18 cellular contexts compared by ENCODE assay signal in the genomic region with DNA sequence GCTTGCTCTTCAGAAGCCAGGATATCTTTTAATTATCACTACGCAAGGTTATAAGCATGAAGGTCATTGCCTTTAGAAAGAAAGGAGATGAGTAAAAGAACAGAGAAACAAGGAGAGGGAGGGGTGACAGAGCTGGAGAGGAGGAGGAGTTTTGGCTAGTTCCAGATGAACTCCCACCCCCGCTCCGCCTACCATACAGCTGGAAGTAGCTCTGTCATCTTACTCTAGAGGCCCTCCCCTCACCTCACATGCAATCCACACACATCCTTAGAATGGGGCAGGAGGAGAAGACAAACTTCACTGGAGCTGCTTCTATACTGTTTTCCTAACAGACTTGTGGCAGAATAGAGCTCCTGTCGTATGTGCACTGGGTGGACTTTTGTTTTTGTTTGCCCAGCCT.
A peak's percentile ranks its signal among the peaks of the same experiment; 100 is the strongest.
DNase-seq lines count a peak whose midpoint lies in the region; ATAC-seq and TF ChIP-seq lines count a peak whose summit lies in the region.
"Had no signal": no experiment of that assay in that cellular context is flagged by ENCODE, and none has a peak within 500 bp of the region (broad histone marks: within the 10 kb centered on the region; RNA-seq: fewer than 3 reads in every experiment).

No MANE protein-coding gene starts in this region.

- ATAC-seq in HG03139 (IDR thresholded peaks at IDR 0.05; ENCODE audit: unreplicated experiment) (no peak), GM21786 (IDR thresholded peaks at IDR 0.05; ENCODE audit: unreplicated experiment) (no peak)

- TF ChIP-seq CTCF in foreskin fibroblast (IDR thresholded peaks at IDR 0.05; ENCODE audit: low read depth, low read length) (no peak), parathyroid adenoma (IDR thresholded peaks at IDR 0.05) (no peak)

- H3K27ac Mint-ChIP-seq in CD8-positive, alpha-beta memory T cell: no peak overlapping the region
- H3K27ac Mint-ChIP-seq: activated CD4-positive, alpha-beta T cell treated with anti-CD3 and anti-CD28 coated beads, Interleukin-2, amount 10 ng/mL, durations not matched to agents 7 days and 5 days; immature natural killer cell; type B pancreatic cell had no signal

- H3K36me3 Mint-ChIP-seq in CD8-positive, alpha-beta memory T cell: peaks cover 0 to 7% (median 0%) of the 10 kb centered on the region in 3 donors
- H3K36me3 Mint-ChIP-seq: immature natural killer cell, naive B cell, type B pancreatic cell had no signal

- no peaks in the 10 kb centered on the region for H3K79me2 ChIP-seq in parathyroid adenoma

- H2AFZ ChIP-seq in parathyroid adenoma: peak overlapping the region; percentile 74

- H3K9me3 ChIP-seq in parathyroid adenoma (ENCODE audit: control insufficient read depth, low read length): peaks cover under 1% of the 10 kb centered on the region
- H3K9me3 ChIP-seq in CD8-positive, alpha-beta memory T cell (ENCODE audit: low read length): no peaks in the 10 kb centered on the region

- no peak overlapping the region for H3K9ac ChIP-seq in parathyroid adenoma

- peak overlapping the region; percentile 63 for H3K4me2 ChIP-seq in parathyroid adenoma (ENCODE audit: low read length)

- POLR2A ChIA-PET in CD8-positive, alpha-beta memory T cell (lab: Charles Lee): no interaction called here

- H3K4me1 Mint-ChIP-seq in CD8-positive, alpha-beta memory T cell: peaks cover 3 to 7% (median 7%) of the 10 kb centered on the region in 3 donors

- peaks cover 16% of the 10 kb centered on the region for H3K4me1 ChIP-seq in parathyroid adenoma
- H3K4me1 ChIP-seq in CD8-positive, alpha-beta memory T cell (ENCODE audit: insufficient read depth, low read length): peaks cover 5% of the 10 kb centered on the region

- no peaks in the 10 kb centered on the region for H3K27me3 ChIP-seq in parathyroid adenoma (ENCODE audit: control insufficient read depth, insufficient read depth, low read length)
- H3K27me3 ChIP-seq in CD8-positive, alpha-beta memory T cell (ENCODE audit: insufficient read depth, low read length, poor library complexity, severe bottlenecking): no peaks in the 10 kb centered on the region
- H3K27me3 ChIP-seq: spleen had no signal

- CTCF ChIA-PET in CD8-positive, alpha-beta memory T cell (lab: Charles Lee): interaction anchor here (1.1 to 3.7 kb wide), 11 partner anchors 10 to 370 kb away, joined by 3 to 29 read pairs (median 4); no protein-coding TSS in a partner anchor

- peak overlapping the region; percentile 69 for H3K27ac ChIP-seq in parathyroid adenoma
- H3K27ac ChIP-seq in CD8-positive, alpha-beta memory T cell (ENCODE audit: low read depth, low read length): no peak overlapping the region
- H3K27ac ChIP-seq: epithelial cell of prostate had no signal

- peaks cover 0 to 2% of the 10 kb centered on the region in 2 donors for H3K27me3 Mint-ChIP-seq in CD8-positive, alpha-beta memory T cell

- H3K36me3 ChIP-seq in parathyroid adenoma (ENCODE audit: control insufficient read depth, insufficient read depth, low read length): no peaks in the 10 kb centered on the region
- no peaks in the 10 kb centered on the region for H3K36me3 ChIP-seq in CD8-positive, alpha-beta memory T cell (ENCODE audit: insufficient read depth, low read length)
- H3K36me3 ChIP-seq: spleen had no signal

- H3K4me3 ChIP-seq in foreskin fibroblast (ENCODE audit: low read depth in 1 of 2, low read length in 2 of 2): no peak overlapping the region
- H3K4me3 ChIP-seq in parathyroid adenoma (ENCODE audit: low read depth, low read length): no peak overlapping the region
- no peak overlapping the region for H3K4me3 ChIP-seq in CD8-positive, alpha-beta memory T cell (ENCODE audit: low read length)
- H3K4me3 ChIP-seq: spleen had no signal

- peak; percentile 54 for DNase-seq in GM03348 (ENCODE audit: low spot score)
- DNase-seq in SK-N-DZ (ENCODE audit: low spot score): peak; percentile 38
- DNase-seq in foreskin fibroblast: peak; percentile 76 to 81
- no peak for DNase-seq in CD8-positive, alpha-beta memory T cell
- no peak for DNase-seq in NCI-H2107 (lab: John Stamatoyannopoulos, UW)
- DNase-seq: activated CD4-positive, alpha-beta T cell treated with anti-CD3 and anti-CD28 coated beads, Interleukin-2, amount 10 ng/mL, durations not matched to agents 7 days and 5 days; Calu3; caudate nucleus; GOT3; immature natural killer cell; naive B cell; NCI-H187; spleen had no signal

- no peak overlapping the region for H3K4me3 Mint-ChIP-seq in CD8-positive, alpha-beta memory T cell
- H3K4me3 Mint-ChIP-seq: activated CD4-positive, alpha-beta T cell treated with anti-CD3 and anti-CD28 coated beads, Interleukin-2, amount 10 ng/mL, durations not matched to agents 7 days and 5 days; immature natural killer cell; naive B cell; type B pancreatic cell had no signal

- no peaks in the 10 kb centered on the region for H3K9me3 Mint-ChIP-seq in CD8-positive, alpha-beta memory T cell
- H3K9me3 Mint-ChIP-seq: immature natural killer cell had no signal

Comparison
In these comparisons a context has a peak if more than half of its experiments do, and no peak if none do; other contexts are left out.
1. DNase-seq: peak in GM03348 (single experiment), SK-N-DZ (single experiment) and foreskin fibroblast (2 of 2); none in CD8-positive, alpha-beta memory T cell (0 of 5) and NCI-H2107 (single experiment).